ENCODE assay signal across 8 cellular contexts in genomic region chr11:2150206-2150847, GRCh38. TPM values are rescaled to one million over a fixed set of nuclear protein-coding genes. Genes with fewer than 3 reads are reported as not detected.
DNase-seq lines count a peak whose midpoint lies in the region; ATAC-seq and TF ChIP-seq lines count a peak whose summit lies in the region.

No MANE protein-coding gene starts in this region.

- no peaks in the 10 kb centered on the region for H3K27me3 ChIP-seq in testis

- intact Hi-C loops in testis (cut with DNase I; ENCODE audit: low total_unique reads) = loop anchor here (10.0 kb wide), 2 partner anchors 316 to 496 kb away; partner anchors contain the start of genes SYT8 and TNNI2

- no peak for TF ChIP-seq POLR2A in testis (IDR thresholded peaks at IDR 0.05)

- TF ChIP-seq CTCF in fibroblast of pulmonary artery (IDR thresholded peaks at IDR 0.05; ENCODE audit: low read length, missing control alignments) (peak; percentile 61), testis (IDR thresholded peaks at IDR 0.05) (peak; percentile 46 to 62 (median 49))

- peak; percentile 6 for DNase-seq in NOMO-1 treated with DMSO at 0.1 percent for 48 hours (lab: John Stamatoyannopoulos, UW; ENCODE audit: unreplicated experiment)
- no peak for DNase-seq in NOMO-1 treated with dmso at 0.1 percent for 144 hours (lab: John Stamatoyannopoulos, UW; ENCODE audit: unreplicated experiment)
- DNase-seq in RKO (ENCODE audit: low spot score) = peak; percentile 48
- DNase-seq in fibroblast of pulmonary artery (ENCODE audit: low read depth) = peak; percentile 74
- no peak for DNase-seq in testis
- no peak for DNase-seq in GM03348 (ENCODE audit: low spot score)

- no peak for ATAC-seq in GM18498 (IDR thresholded peaks at IDR 0.05; ENCODE audit: unreplicated experiment)
- ATAC-seq in GM19467 (IDR thresholded peaks at IDR 0.05; ENCODE audit: unreplicated experiment) = no peak

- 44 to 50% methylated on average over 6 of the region's 6 CpGs for WGBS in testis, 2 donors

- no peaks in the 10 kb centered on the region for H3K9me3 ChIP-seq in testis

- H3K27ac ChIP-seq in testis = no peak overlapping the region

- H3K4me1 ChIP-seq in testis = peaks cover 4% of the 10 kb centered on the region

- no peaks in the 10 kb centered on the region for H3K36me3 ChIP-seq in testis (ENCODE audit: low read depth, missing control alignments)

- no peak overlapping the region for H3K4me3 ChIP-seq in fibroblast of pulmonary artery (replicated peaks; ENCODE audit: low read depth, low read length)
- H3K4me3 ChIP-seq in testis = no peak overlapping the region

RNA-seq across cellular contexts. Expression of gene INS, which starts 10.7 kb away (rescaled TPM):
- total RNA-seq in testis = not detected
- not detected for polyA plus RNA-seq in testis (ENCODE audit: insufficient read depth, low read depth, low replicate concordance)

RNA-seq across cellular contexts. Expression of gene IGF2, which starts 11.1 kb away (rescaled TPM):
- 100 to 1,000 TPM in 1 of 2 donors, 10 to 100 TPM in 1; 69.8 to 104 TPM for total RNA-seq in testis
- 52.3 TPM for polyA plus RNA-seq in testis (ENCODE audit: insufficient read depth, low read depth, low replicate concordance)

RNA-seq across cellular contexts. Expression of gene TH, which starts 21.3 kb away (rescaled TPM):
- total RNA-seq in testis = 1 to 10 TPM; 1.1 to 2.0 TPM
- polyA plus RNA-seq in testis (ENCODE audit: insufficient read depth, low read depth, low replicate concordance) = 1.2 TPM

Comparison
In these comparisons a context has a peak if more than half of its experiments do, and no peak if none do; other contexts are left out.
1. DNase-seq: peak in NOMO-1 treated with DMSO at 0.1 percent for 48 hours (single experiment), RKO (single experiment) and fibroblast of pulmonary artery (single experiment); none in NOMO-1 treated with dmso at 0.1 percent for 144 hours (single experiment), testis (single experiment) and GM03348 (single experiment).